29 cellular contexts compared by ENCODE assay signal in genomic region chr9:107210775-107211174, GRCh38.
"Had no signal": no experiment of that assay in that cellular context is flagged by ENCODE, and none has a peak within 500 bp of the region (broad histone marks: within the 10 kb centered on the region; RNA-seq: fewer than 3 reads in every experiment).

No MANE protein-coding gene starts in this region.

- H3K36me3 ChIP-seq: gastrocnemius medialis, lower lobe of right lung, neutrophil, pancreas, right atrium auricular region, sigmoid colon, stomach, thyroid gland had no signal

- H3K36me3 Mint-ChIP-seq: memory B cell; mesothelial cell of epicardium; naive B cell; natural killer cell treated with Interleukin-12 subunit alpha and Interleukin-12 subunit beta and Interleukin-15 and Interleukin-18, amount 100 ng/mL, for 72 hours; stimulated activated effector memory CD8-positive, alpha-beta T cell treated with anti-CD3 and anti-CD28 coated beads, Interleukin-12 subunit alpha, Interleukin-12 subunit beta, amount 100 ng/mL, for 72 hours; type B pancreatic cell had no signal

- H3K27me3 Mint-ChIP-seq: progenitor cell of endocrine pancreas, type B pancreatic cell had no signal

- H3K4me3 ChIP-seq: coronary artery, gastrocnemius medialis, lower lobe of right lung, mucosa of descending colon, pancreas, right atrium auricular region, sigmoid colon, stomach, thyroid gland had no signal

- H3K4me1 Mint-ChIP-seq: naive B cell had no signal

- DNase-seq: dermis blood vessel endothelial cell; effector memory CD4-positive, alpha-beta T cell; erythroblast; foreskin fibroblast; gastrocnemius medialis; head of caudate nucleus; kidney glomerular epithelial cell; left ventricle myocardium superior; lower lobe of right lung; mucosa of descending colon; naive B cell; pancreas; sigmoid colon; stimulated activated CD4-positive, alpha-beta T cell treated with anti-CD3 and anti-CD28 coated beads, Interleukin-2, amount 100 ng/mL, for 24 hours; stimulated activated CD4-positive, alpha-beta T cell treated with anti-CD3 and anti-CD28 coated beads, Interleukin-4, amount 100 ng/mL, for 24 hours; stimulated activated naive CD4-positive, alpha-beta T cell treated with Interleukin-2 at 50 U/mL for 16 hours; stomach; thyroid gland had no signal

- H3K9me3 ChIP-seq: gastrocnemius medialis, lower lobe of right lung, mucosa of descending colon, neutrophil, pancreas, right atrium auricular region, sigmoid colon, stomach, thyroid gland had no signal

- H3K4me3 Mint-ChIP-seq: memory B cell; mesothelial cell of epicardium; naive B cell; natural killer cell treated with Interleukin-12 subunit alpha and Interleukin-12 subunit beta and Interleukin-15 and Interleukin-18, amount 100 ng/mL, for 72 hours; neural crest cell; stimulated activated effector memory CD8-positive, alpha-beta T cell treated with anti-CD3 and anti-CD28 coated beads, Interleukin-12 subunit alpha, Interleukin-12 subunit beta, amount 100 ng/mL, for 72 hours; type B pancreatic cell had no signal

- H3K27ac ChIP-seq: coronary artery, gastrocnemius medialis, lower lobe of right lung, neutrophil, pancreas, right atrium auricular region, sigmoid colon, stomach, thyroid gland had no signal

- ATAC-seq: gastrocnemius medialis; left ventricle myocardium superior; lower lobe of right lung; mucosa of descending colon; natural killer cell treated with Interleukin-12 subunit alpha and Interleukin-12 subunit beta and Interleukin-15 and Interleukin-18, amount 100 ng/mL, for 72 hours; pancreas; stimulated activated effector memory CD8-positive, alpha-beta T cell treated with anti-CD3 and anti-CD28 coated beads, Interleukin-12 subunit alpha, Interleukin-12 subunit beta, amount 100 ng/mL, for 72 hours had no signal

- H3K27me3 ChIP-seq: gastrocnemius medialis, neutrophil, pancreas, right atrium auricular region, sigmoid colon, stomach, thyroid gland had no signal

- H3K9me3 Mint-ChIP-seq: memory B cell; mesothelial cell of epicardium; natural killer cell treated with Interleukin-12 subunit alpha and Interleukin-12 subunit beta and Interleukin-15 and Interleukin-18, amount 100 ng/mL, for 72 hours; stimulated activated effector memory CD8-positive, alpha-beta T cell treated with anti-CD3 and anti-CD28 coated beads, Interleukin-12 subunit alpha, Interleukin-12 subunit beta, amount 100 ng/mL, for 72 hours had no signal

- H3K27ac Mint-ChIP-seq: memory B cell; mesothelial cell of epicardium; naive B cell; natural killer cell treated with Interleukin-12 subunit alpha and Interleukin-12 subunit beta and Interleukin-15 and Interleukin-18, amount 100 ng/mL, for 72 hours; progenitor cell of endocrine pancreas; stimulated activated effector memory CD8-positive, alpha-beta T cell treated with anti-CD3 and anti-CD28 coated beads, Interleukin-12 subunit alpha, Interleukin-12 subunit beta, amount 100 ng/mL, for 72 hours; type B pancreatic cell had no signal

- FAIRE-seq: endothelial cell of umbilical vein, pancreas had no signal

- H3K4me1 ChIP-seq: pancreas, right atrium auricular region, stomach had no signal
